In the genomic region with DNA sequence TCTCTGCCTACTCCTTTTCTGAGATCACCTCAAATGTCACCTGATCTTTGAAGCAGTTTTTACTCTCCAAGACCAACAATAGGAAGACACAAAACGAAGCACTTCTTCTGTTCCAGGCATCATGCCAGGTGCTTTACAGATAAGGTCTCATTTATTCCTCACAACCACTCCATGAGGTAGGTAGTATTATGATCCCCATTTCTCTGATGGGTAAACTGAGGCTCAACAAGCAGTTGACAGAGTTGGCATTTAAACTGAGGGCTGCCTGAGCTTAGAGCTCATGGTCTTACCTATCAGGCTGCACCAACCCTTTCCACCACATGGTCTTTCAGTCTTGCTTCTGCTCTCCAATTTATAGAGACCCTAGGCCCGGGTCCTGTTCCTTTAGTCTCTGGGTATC, we compare ENCODE assay signal across 28 cellular contexts.
"Had no signal": no experiment of that assay in that cellular context is flagged by ENCODE, and none has a peak within 500 bp of the region (broad histone marks: within the 10 kb centered on the region; RNA-seq: fewer than 3 reads in every experiment).

No MANE protein-coding gene starts in this region.

- H3K27me3 ChIP-seq: heart left ventricle, pancreas, tibial nerve had no signal

- H3K27ac ChIP-seq: heart left ventricle, pancreas, psoas muscle, tibial nerve, VCaP had no signal

- H3K9me3 ChIP-seq: heart left ventricle, pancreas, psoas muscle, tibial nerve had no signal

- H3K4me2 ChIP-seq: smooth muscle cell had no signal

- ATAC-seq: activated T-helper 17 cell treated with anti-CD3 and anti-CD28 coated beads, Interleukin-2, amount 50 U/mL, for 72 hours; esophagus mucosa; heart left ventricle; naive thymus-derived CD8-positive, alpha-beta T cell; pancreas; stimulated activated naive B cell treated with anti-CD40 and anti-IgM and Interleukin-4, amounts not matched to agents 10 μg/mL and 1 μg/mL and 100 μg/mL, for 72 hours had no signal

- DNase-seq: activated CD4-positive, alpha-beta T cell treated with anti-CD3 and anti-CD28 coated beads for 4 hours; activated CD4-positive, alpha-beta T cell treated with anti-CD3 and anti-CD28 coated beads, Interleukin-2, amount 50 U/mL, for 48 hours; activated CD8-positive, alpha-beta memory T cell treated with anti-CD3 and anti-CD28 coated beads, Interleukin-2, amount 50 U/mL, for 48 hours; activated gamma-delta T cell treated with Interleukin-2 at 50 U/mL for 16 hours; activated naive CD4-positive, alpha-beta T cell treated with anti-CD3 and anti-CD28 coated beads, Interleukin-2, amount 50 U/mL, for 16 hours; activated T-cell treated with anti-CD3 and anti-CD28 coated beads, Interleukin-2, amount 50 U/mL, for 24 hours; amniotic stem cell; central memory CD4-positive, alpha-beta T cell; endodermal cell; foreskin fibroblast; heart left ventricle; hypothalamus; immature natural killer cell; naive thymus-derived CD8-positive, alpha-beta T cell; nucleus accumbens; pancreas; psoas muscle; stimulated activated CD4-positive, alpha-beta T cell treated with anti-CD3 and anti-CD28 coated beads, Interleukin-1b, Interleukin-23, amount 100 ng/mL, for 48 hours; stimulated activated CD4-positive, alpha-beta T cell treated with anti-CD3 and anti-CD28 coated beads, Interleukin-4, amount 100 ng/mL, for 4 hours; stimulated activated CD8-positive, alpha-beta memory T cell treated with anti-CD3 and anti-CD28 coated beads, Interleukin-4, amount 100 ng/mL, for 48 hours; stimulated activated naive B cell treated with anti-CD40 and anti-IgM and Interleukin-4, amounts not matched to agents 10 μg/mL and 1 μg/mL and 100 μg/mL, for 72 hours; T-helper 9 cell had no signal

- H3K4me1 ChIP-seq: psoas muscle had no signal

- H3K4me3 ChIP-seq: heart left ventricle, pancreas, psoas muscle, smooth muscle cell, tibial nerve had no signal

- H3K36me3 ChIP-seq: heart left ventricle, pancreas, tibial nerve had no signal

- FAIRE-seq: pancreas, TTC549 had no signal
